21 cellular contexts compared by ENCODE assay signal in the genomic region with DNA sequence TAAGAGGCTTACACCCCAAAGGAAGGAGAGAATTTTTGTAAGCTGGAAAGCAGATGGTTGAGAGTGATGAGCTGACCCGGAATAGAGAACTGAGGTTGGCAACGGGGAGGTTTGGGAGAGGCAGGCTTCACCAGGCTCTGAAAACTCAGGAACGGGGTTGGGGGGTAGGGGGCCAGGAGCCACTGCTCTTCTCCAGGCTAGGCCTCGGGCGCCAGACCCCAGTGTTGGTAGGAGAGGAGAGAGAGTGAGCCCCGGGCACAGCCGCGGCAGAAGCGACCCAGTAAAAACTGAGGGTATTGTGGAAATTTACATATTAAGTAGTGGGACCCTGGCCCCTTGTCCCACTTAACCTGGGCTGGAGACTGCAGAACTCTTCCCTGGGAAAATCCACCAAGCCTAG. TPM values are rescaled to one million over a fixed set of nuclear protein-coding genes. Genes with fewer than 3 reads are reported as not detected.
DNase-seq lines count a peak whose midpoint lies in the region; ATAC-seq, FAIRE-seq and TF ChIP-seq lines count a peak whose summit lies in the region.
"Had no signal": no experiment of that assay in that cellular context is flagged by ENCODE, and none has a peak within 500 bp of the region (broad histone marks: within the 10 kb centered on the region; RNA-seq: fewer than 3 reads in every experiment).

No MANE protein-coding gene starts in this region.

- H3K4me1 Mint-ChIP-seq in H9 = peaks cover 2 to 6% of the 10 kb centered on the region in 2 experiments; a peak in 1 of 4 replicates
- H3K4me1 Mint-ChIP-seq in osteocyte (ENCODE audit: unreplicated experiment) = peaks cover 10% of the 10 kb centered on the region

- H2AFZ ChIP-seq in H9 (ENCODE audit: low read length) (no peak overlapping the region), hepatocyte (no peak overlapping the region)
- H2AFZ ChIP-seq: GM23248 had no signal

- no CpG with 5 or more reads among the region's 9 CpGs for WGBS in H9 (ENCODE audit: extremely low coverage, insufficient read length, low lambda C conversion rate)
- 97% methylated on average over 9 of the region's 9 CpGs for WGBS in esophagus muscularis mucosa
- 98% methylated on average over 9 of the region's 9 CpGs for WGBS in hepatocyte (ENCODE audit: low lambda C conversion rate, missing lambda C conversion rate)
- 97 to 98% methylated on average over 9 of the region's 9 CpGs for WGBS in heart right ventricle, 2 donors

- H2BK12ac ChIP-seq in H9 (ENCODE audit: insufficient read length, low read depth, low read length) = no peak overlapping the region

- H3K4me3 ChIP-seq in esophagus muscularis mucosa (no peak overlapping the region), hepatocyte (no peak overlapping the region), heart right ventricle (no peak overlapping the region)
- H3K4me3 ChIP-seq: A549, GM23248 had no signal

- H3K79me2 ChIP-seq in H9 (ENCODE audit: insufficient read depth, low read length) (no peaks in the 10 kb centered on the region), hepatocyte (no peaks in the 10 kb centered on the region)

- peak overlapping the region in 2 of 3 experiments; percentile 16 to 85; a peak in 1 of 7 replicates for H3K27ac Mint-ChIP-seq in H9
- no peak overlapping the region for H3K27ac Mint-ChIP-seq in osteocyte (ENCODE audit: unreplicated experiment)
- H3K27ac Mint-ChIP-seq: CD4-positive, alpha-beta T cell had no signal

- H3K9me3 ChIP-seq in H9 (ENCODE audit: control insufficient read depth, low read depth, low read length) (no peaks in the 10 kb centered on the region), esophagus muscularis mucosa (no peaks in the 10 kb centered on the region), hepatocyte (ENCODE audit: low read depth) (no peaks in the 10 kb centered on the region), heart right ventricle (no peaks in the 10 kb centered on the region)
- H3K9me3 ChIP-seq: A549, Caco-2 had no signal

- H2BK20ac ChIP-seq in H9 (ENCODE audit: low read depth, low read length, poor library complexity, severe bottlenecking) = no peak overlapping the region

- H2BK5ac ChIP-seq in H9 (ENCODE audit: insufficient read length, low read length) = no peak overlapping the region

- H3K4me3 Mint-ChIP-seq in H9 = no peak overlapping the region
- H3K4me3 Mint-ChIP-seq in osteocyte (ENCODE audit: unreplicated experiment) = no peak overlapping the region
- H3K4me3 Mint-ChIP-seq: CD4-positive, alpha-beta T cell had no signal

- no peak overlapping the region for H3T11ph ChIP-seq in H9 (ENCODE audit: low read length)

- no peak overlapping the region for H4K5ac ChIP-seq in H9 (ENCODE audit: insufficient read length, low read depth, low read length)

- H3K36me3 Mint-ChIP-seq in H9 (ENCODE audit: insufficient read depth in 1 of 3, low read depth in 3 of 3) (peaks cover 2 to 12% (median 5%) of the 10 kb centered on the region in 3 experiments; a peak in 6 of 7 replicates), osteocyte (ENCODE audit: unreplicated experiment) (peaks cover 37% of the 10 kb centered on the region)

- no peak overlapping the region for H3K23ac ChIP-seq in H9 (ENCODE audit: insufficient read length, low read depth, low read length)

- no peak overlapping the region for H3K56ac ChIP-seq in H9 (ENCODE audit: insufficient read length, low read depth, low read length)

- H3K4me2 ChIP-seq in H9 (ENCODE audit: insufficient read depth, insufficient read length, low read length) = no peak overlapping the region
- no peak overlapping the region for H3K4me2 ChIP-seq in hepatocyte
- H3K4me2 ChIP-seq: A549 had no signal

- no peak overlapping the region for H3K9ac ChIP-seq in H9 (ENCODE audit: extremely low read depth, insufficient read length, low read length)
- H3K9ac ChIP-seq: GM23248 had no signal

- TF ChIP-seq POLR2A in esophagus muscularis mucosa (IDR thresholded peaks at IDR 0.05; ENCODE audit: low read depth) = no peak

- no peak for TF ChIP-seq EP300 in esophagus muscularis mucosa (IDR thresholded peaks at IDR 0.05)

- H3K9me3 Mint-ChIP-seq in H9 (no peaks in the 10 kb centered on the region), osteocyte (ENCODE audit: unreplicated experiment) (no peaks in the 10 kb centered on the region)
- H3K9me3 Mint-ChIP-seq: CD4-positive, alpha-beta T cell had no signal

- H3K79me1 ChIP-seq in H9 (ENCODE audit: insufficient read depth, low read depth, low read length, poor library complexity, severe bottlenecking) = no peaks in the 10 kb centered on the region

- H4K20me1 ChIP-seq in H9 (ENCODE audit: control insufficient read depth, insufficient read depth, insufficient read length) (no peaks in the 10 kb centered on the region), hepatocyte (ENCODE audit: insufficient read depth, poor library complexity, severe bottlenecking) (no peaks in the 10 kb centered on the region)

- H3K36me3 ChIP-seq in esophagus muscularis mucosa (peaks cover 0 to 74% (median 24%) of the 10 kb centered on the region in 4 donors), hepatocyte (replicated peaks; ENCODE audit: insufficient read depth, low read depth) (no peaks in the 10 kb centered on the region), heart right ventricle (peaks cover 0 to 20% (median 0%) of the 10 kb centered on the region in 9 donors)

- intact Hi-C loops in esophagus muscularis mucosa (cut with DNase I) (no loop called here), heart right ventricle (cut with DNase I) (loop anchor here in 2 of 10 donors (5.0 to 10.0 kb wide), 3 partner anchors 54 to 234 kb away; no protein-coding TSS in a partner anchor)

- no peak for FAIRE-seq in RCC 7860 (lab: Jason Lieb, UNC)
- FAIRE-seq: A549, D721Med, G401.6, GM12891, GM19239, H54 had no signal

- H4K8ac ChIP-seq in H9 (replicated peaks; ENCODE audit: insufficient read length, low read depth, low read length) = no peak overlapping the region

- H3K27me3 Mint-ChIP-seq in H9 (ENCODE audit: low read depth) = no peaks in the 10 kb centered on the region
- H3K27me3 Mint-ChIP-seq in osteocyte (ENCODE audit: unreplicated experiment) = no peaks in the 10 kb centered on the region
- H3K27me3 Mint-ChIP-seq: CD4-positive, alpha-beta T cell had no signal

- no peak overlapping the region for H4K91ac ChIP-seq in H9 (ENCODE audit: insufficient read length, low read depth, low read length)

- no peak overlapping the region for H3K4ac ChIP-seq in H9 (ENCODE audit: low read depth, low read length)

- no peak overlapping the region for H2BK15ac ChIP-seq in H9 (ENCODE audit: low read depth, low read length)

- H3K14ac ChIP-seq in H9 (ENCODE audit: insufficient read depth, low read length) = no peak overlapping the region

- no peak for TF ChIP-seq CTCF in H9 (conservative IDR thresholded peaks at IDR 0.05)
- no peak for TF ChIP-seq CTCF in esophagus muscularis mucosa (IDR thresholded peaks at IDR 0.05)
- TF ChIP-seq CTCF in osteocyte (IDR thresholded peaks at IDR 0.05) = no peak
- no peak for TF ChIP-seq CTCF in hepatocyte (IDR thresholded peaks at IDR 0.05; ENCODE audit: poor library complexity)
- TF ChIP-seq CTCF in heart right ventricle (IDR thresholded peaks at IDR 0.05) = no peak

- no peak overlapping the region for H2BK120ac ChIP-seq in H9 (ENCODE audit: low read depth, low read length, poor library complexity, severe bottlenecking)

- ATAC-seq in heart right ventricle = no peak
- ATAC-seq: A549 had no signal

- H3K4me1 ChIP-seq in H9 (ENCODE audit: insufficient read depth, low read length) (no peaks in the 10 kb centered on the region), esophagus muscularis mucosa (peaks cover 0 to 12% (median 9%) of the 10 kb centered on the region in 4 donors), hepatocyte (ENCODE audit: insufficient read depth) (no peaks in the 10 kb centered on the region), heart right ventricle (peaks cover 0 to 11% (median 3%) of the 10 kb centered on the region in 9 donors)
- H3K4me1 ChIP-seq: Caco-2 had no signal

- no peak overlapping the region for H3K27ac ChIP-seq in H9 (ENCODE audit: insufficient read length, low read depth, low read length)
- H3K27ac ChIP-seq in esophagus muscularis mucosa (replicated peaks in 1 of 4) = no peak overlapping the region
- no peak overlapping the region for H3K27ac ChIP-seq in hepatocyte
- no peak overlapping the region for H3K27ac ChIP-seq in heart right ventricle
- H3K27ac ChIP-seq: 22Rv1, A549, C4-2B, GM23248 had no signal

- H3K23me2 ChIP-seq in H9 (ENCODE audit: insufficient read length, low read depth, low read length, poor library complexity, severe bottlenecking) = no peaks in the 10 kb centered on the region

- H3K18ac ChIP-seq in H9 (ENCODE audit: insufficient read length, low read depth, low read length) = no peak overlapping the region

- H2AK5ac ChIP-seq in H9 (ENCODE audit: insufficient read length, low read length) = no peak overlapping the region

- peak; percentile 27 for DNase-seq in NCI-H82 (lab: John Stamatoyannopoulos, UW)
- DNase-seq in NCI-H82 treated with DMSO at 0.1 percent for 48 hours (lab: John Stamatoyannopoulos, UW; ENCODE audit: unreplicated experiment) = no peak
- no peak for DNase-seq in H9
- peak; percentile 12 for DNase-seq in esophagus muscularis mucosa (ENCODE audit: extremely low spot score)
- peak; percentile 75 for DNase-seq in osteocyte (ENCODE audit: extremely low spot score, unreplicated experiment)
- DNase-seq in hepatocyte (ENCODE audit: low spot score) = no peak
- DNase-seq in RCC 7860 (ENCODE audit: low spot score) = no peak
- DNase-seq in heart right ventricle = no peak
- DNase-seq: AML-193; Caco-2; CD4-positive, alpha-beta T cell; GM23248 had no signal

- no peaks in the 10 kb centered on the region for H3K27me3 ChIP-seq in H9 (ENCODE audit: insufficient read depth, low read length)
- no peaks in the 10 kb centered on the region for H3K27me3 ChIP-seq in esophagus muscularis mucosa
- H3K27me3 ChIP-seq in hepatocyte = no peaks in the 10 kb centered on the region
- no peaks in the 10 kb centered on the region for H3K27me3 ChIP-seq in heart right ventricle

- H3K9me2 ChIP-seq in hepatocyte (replicated peaks; ENCODE audit: insufficient read depth) = no peaks in the 10 kb centered on the region

RNA-seq across cellular contexts. Expression of gene GPR161, which starts 45.7 kb away (rescaled TPM):
- total RNA-seq in H9 (2021) (9.9 and 10.6 TPM in 2 replicates), esophagus muscularis mucosa (10 to 100 TPM; 19.5 to 46.7 (median 22.9) TPM), osteocyte (36.8 and 38.5 TPM in 2 replicates), hepatocyte (13.6 and 15.9 TPM in 2 replicates), heart right ventricle (1 to 10 TPM in 9 of 10 donors, under 1 TPM in 1; 0.93 to 3.3 (median 2.3) TPM)
- polyA plus RNA-seq in hepatocyte (19.3 and 22.4 TPM in 2 replicates), heart right ventricle (1 to 10 TPM; 1.1 to 2.3 TPM)
- total RNA-seq: CD4-positive, alpha-beta T cell; HT-29 had no signal

Comparison
In these comparisons a context has a peak if more than half of its experiments do, and no peak if none do; other contexts are left out.
1. DNase-seq: peak in NCI-H82 (single experiment), esophagus muscularis mucosa (single experiment) and osteocyte (single experiment); none in NCI-H82 treated with DMSO at 0.1 percent for 48 hours (single experiment), H9 (single experiment), hepatocyte (single experiment), RCC 7860 (single experiment) and heart right ventricle (0 of 2).